ENCODE assay signal across 8 cellular contexts in genomic region chr9:20604561-20604960, GRCh38. TPM values are rescaled to one million over a fixed set of nuclear protein-coding genes. Genes with fewer than 3 reads are reported as not detected.
DNase-seq lines count a peak whose midpoint lies in the region; ATAC-seq, FAIRE-seq and TF ChIP-seq lines count a peak whose summit lies in the region.

No MANE protein-coding gene starts in this region.

- peak overlapping the region in 2 of 4 donors; percentile 14 to 17 for H3K4me3 ChIP-seq in Peyer's patch
- peak overlapping the region in 1 of 4 donors; percentile 12 for H3K4me3 ChIP-seq in adrenal gland

- no peaks in the 10 kb centered on the region for H3K9me3 ChIP-seq in Peyer's patch
- no peaks in the 10 kb centered on the region for H3K9me3 ChIP-seq in adrenal gland (replicated peaks in 1 of 3)

- no peak for FAIRE-seq in frontal cortex (lab: Jason Lieb, UNC)

- ATAC-seq in GM18502 (IDR thresholded peaks at IDR 0.05; ENCODE audit: poor library complexity, unreplicated experiment), result peak; percentile 80
- ATAC-seq in GM21786 (IDR thresholded peaks at IDR 0.05; ENCODE audit: unreplicated experiment), result peak; percentile 85
- peak; percentile 59 for ATAC-seq in left colon

- TF ChIP-seq POLR2A in Peyer's patch (IDR thresholded peaks at IDR 0.05) (no peak), adrenal gland (IDR thresholded peaks at IDR 0.05) (no peak)

- H3K27me3 ChIP-seq in Peyer's patch (no peaks in the 10 kb centered on the region), adrenal gland (no peaks in the 10 kb centered on the region)

- 30 to 52% (median 41%) methylated on average over 5 of the region's 5 CpGs for WGBS in adrenal gland, 4 donors

- DNase-seq in Peyer's patch (no peak), left colon (no peak), frontal cortex (ENCODE audit: low spot score in 2 of 2) (no peak), NCI-H1105 (lab: John Stamatoyannopoulos, UW) (no peak), adrenal gland (no peak), NCI-H226 (no peak)

- no peak for TF ChIP-seq CTCF in Peyer's patch (IDR thresholded peaks at IDR 0.05)
- TF ChIP-seq CTCF in adrenal gland (IDR thresholded peaks at IDR 0.05), result no peak

- H3K36me3 ChIP-seq in Peyer's patch (no peaks in the 10 kb centered on the region), adrenal gland (replicated peaks in 1 of 2) (no peaks in the 10 kb centered on the region)

- H3K27ac ChIP-seq in Peyer's patch (peak overlapping the region in 3 of 4 donors; percentile 1 to 30 (median 28)), adrenal gland (no peak overlapping the region)

- intact Hi-C loops in left colon (cut with DNase I, micrococcal nuclease), result no loop called here
- intact Hi-C loops in adrenal gland (cut with DNase I), result no loop called here

- peaks cover 0 to 8% (median 0%) of the 10 kb centered on the region in 4 donors for H3K4me1 ChIP-seq in Peyer's patch
- H3K4me1 ChIP-seq in adrenal gland (replicated peaks in 1 of 2), result peaks cover 0 to 30% of the 10 kb centered on the region in 2 donors

RNA-seq across cellular contexts. Expression of gene MLLT3, which starts 17.7 kb away (rescaled TPM):
- total RNA-seq in Peyer's patch, result 10 to 100 TPM; 15.1 to 30.5 (median 18.4) TPM
- total RNA-seq in left colon, result 10 to 100 TPM; 44.1 to 62.7 TPM
- 125 TPM for total RNA-seq in frontal cortex
- 10 to 100 TPM; 14.0 to 37.7 (median 25.5) TPM for total RNA-seq in adrenal gland
- polyA plus RNA-seq in adrenal gland, result 10 to 100 TPM; 11.0 to 15.5 (median 11.8) TPM

Comparison
In these comparisons a context has a peak if more than half of its experiments do, and no peak if none do; other contexts are left out.
1. H3K27ac ChIP-seq: peak in Peyer's patch (3 of 4); none in adrenal gland (0 of 5).
2. Peak in every context shown above with its lines, with median percentiles within 50 percentile points of each other: ATAC-seq.